ENCODE assay signal across 17 cellular contexts in genomic region chr19:40241809-40242384, GRCh38. TPM values are rescaled to one million over a fixed set of nuclear protein-coding genes. Genes with fewer than 3 reads are reported as not detected.
DNase-seq lines count a peak whose midpoint lies in the region; ATAC-seq and TF ChIP-seq lines count a peak whose summit lies in the region.
"Had no signal": no experiment of that assay in that cellular context is flagged by ENCODE, and none has a peak within 500 bp of the region (broad histone marks: within the 10 kb centered on the region; RNA-seq: fewer than 3 reads in every experiment).

No MANE protein-coding gene starts in this region.

- H3K27ac ChIP-seq in caudate nucleus (ENCODE audit: low read depth, low read length) (peak overlapping the region; percentile 74), parathyroid adenoma (peak overlapping the region; percentile 27)

- no peaks in the 10 kb centered on the region for H3K9me3 ChIP-seq in parathyroid adenoma (ENCODE audit: control insufficient read depth, low read length)

- H3K36me3 ChIP-seq in parathyroid adenoma (ENCODE audit: control insufficient read depth, insufficient read depth, low read length), result no peaks in the 10 kb centered on the region

- peaks cover 10% of the 10 kb centered on the region for H3K4me1 ChIP-seq in parathyroid adenoma

- no peak overlapping the region for H3K9ac ChIP-seq in parathyroid adenoma

- H3K27me3 ChIP-seq in parathyroid adenoma (ENCODE audit: control insufficient read depth, insufficient read depth, low read length), result no peaks in the 10 kb centered on the region

- H3K4me3 ChIP-seq in parathyroid adenoma (ENCODE audit: low read depth, low read length), result no peak overlapping the region

- no peak overlapping the region for H2AFZ ChIP-seq in parathyroid adenoma

- ATAC-seq in left ventricle myocardium superior, result peak; percentile 93
- no peak for ATAC-seq in HG02798 (IDR thresholded peaks at IDR 0.05; ENCODE audit: poor library complexity, unreplicated experiment)
- ATAC-seq: activated CD4-positive, CD25-positive, alpha-beta regulatory T cell treated with anti-CD3 and anti-CD28 coated beads, Interleukin-2, amount 50 U/mL, for 24 hours had no signal

- DNase-seq in C1 segment of cervical spinal cord (lab: John Stamatoyannopoulos, UW) (peak in 13 of 14 donors; percentile 25 to 88 (median 71)), caudate nucleus (lab: John Stamatoyannopoulos, UW) (peak in 59 of 61 donors; percentile 12 to 90 (median 73)), left ventricle myocardium superior (peak; percentile 77), islet precursor cell (no peak), cortex of kidney (lab: John Stamatoyannopoulos, UW) (no peak)
- no peak for DNase-seq in activated T-cell treated with anti-CD3 and anti-CD28 coated beads, Interleukin-2, amount 50 U/mL, for 48 hours
- DNase-seq: activated T-cell treated with anti-CD3 and anti-CD28 coated beads, Interleukin-2, amount 50 U/mL, for 24 hours; foreskin fibroblast; NCI-H187; NK-92 treated with Interleukin-12 subunit alpha and Interleukin-12 subunit beta, amount 100 ng/mL, for 24 hours; small intestine had no signal

- H3K79me2 ChIP-seq in parathyroid adenoma, result peaks cover 54% of the 10 kb centered on the region

- TF ChIP-seq CTCF in parathyroid adenoma (IDR thresholded peaks at IDR 0.05), result no peak

- intact Hi-C loops in left ventricle myocardium superior (cut with micrococcal nuclease), result no loop called here

- no peak overlapping the region for H3K4me2 ChIP-seq in parathyroid adenoma (ENCODE audit: low read length)

RNA-seq across cellular contexts. Expression of gene CCNP, which starts 15.4 kb away (rescaled TPM):
- total RNA-seq in left ventricle myocardium superior, result not detected
- total RNA-seq: bronchial epithelial cell, Daoy, mononuclear cell had no signal

RNA-seq across cellular contexts. Expression of gene TTC9B, which starts 23.7 kb away (rescaled TPM):
- total RNA-seq in left ventricle myocardium superior, result not detected
- total RNA-seq: bronchial epithelial cell, Daoy had no signal

RNA-seq across cellular contexts. Expression of gene AKT2, which starts 43.2 kb away (rescaled TPM):
- 135 TPM for total RNA-seq in left ventricle myocardium superior

RNA-seq across cellular contexts. Expression of gene MAP3K10, which starts 50.7 kb away (rescaled TPM):
- total RNA-seq in left ventricle myocardium superior, result 19.6 TPM

Comparison
In these comparisons a context has a peak if more than half of its experiments do, and no peak if none do; other contexts are left out.
1. DNase-seq: peak in C1 segment of cervical spinal cord (13 of 14), caudate nucleus (59 of 61) and left ventricle myocardium superior (single experiment); none in activated T-cell treated with anti-CD3 and anti-CD28 coated beads, Interleukin-2, amount 50 U/mL, for 48 hours (0 of 2), islet precursor cell (single experiment) and cortex of kidney (single experiment).